8 cellular contexts compared by ENCODE assay signal in the genomic region with DNA sequence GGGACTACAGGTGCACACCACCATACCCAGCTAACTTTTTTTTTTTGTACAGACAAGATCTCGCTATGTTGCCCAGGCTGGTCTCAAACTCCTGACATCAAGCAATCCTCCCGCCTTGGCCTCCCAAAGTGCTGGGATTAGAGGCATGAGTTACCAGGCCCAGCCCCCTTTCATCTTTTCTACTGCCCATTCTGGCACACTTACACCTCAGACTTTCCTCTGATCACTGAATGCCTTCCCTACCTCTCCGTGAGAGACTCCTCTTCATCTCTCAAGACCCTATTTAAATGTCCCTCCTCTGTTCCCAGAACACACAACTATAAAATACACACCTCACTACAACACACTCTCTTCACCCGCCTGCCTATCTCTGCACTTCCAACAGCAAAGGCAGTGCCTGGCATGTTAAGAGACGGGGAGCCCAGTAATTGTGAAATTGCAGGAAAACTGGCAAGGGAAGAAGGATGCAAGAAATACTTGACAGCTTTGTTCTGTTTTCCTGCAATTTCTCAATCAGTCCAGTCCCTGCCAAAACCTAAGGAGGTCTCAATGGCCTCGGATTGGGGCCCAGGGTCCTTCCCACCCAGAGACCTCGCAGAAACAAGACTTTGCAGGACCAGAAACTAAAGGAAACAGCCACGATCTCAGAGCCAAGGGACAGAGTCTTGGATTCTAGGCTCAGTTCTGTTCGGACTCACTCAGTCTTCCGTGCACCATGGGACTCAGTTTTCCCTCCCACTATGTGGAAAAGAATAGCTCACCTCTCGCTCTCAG. TPM values are rescaled to one million over a fixed set of nuclear protein-coding genes. Genes with fewer than 3 reads are reported as not detected.
A peak's percentile ranks its signal among the peaks of the same experiment; 100 is the strongest.
DNase-seq lines count a peak whose midpoint lies in the region; ATAC-seq and TF ChIP-seq lines count a peak whose summit lies in the region.

No MANE protein-coding gene starts in this region.

- H3K27me3 ChIP-seq in CD4-positive, alpha-beta memory T cell (ENCODE audit: insufficient read depth, low read length), result no peaks in the 10 kb centered on the region
- no peaks in the 10 kb centered on the region for H3K27me3 ChIP-seq in endocrine pancreas (ENCODE audit: control insufficient read depth, insufficient read depth, low read length)

- H3K9me2 ChIP-seq in OCI-LY7 (ENCODE audit: insufficient read depth, low read length), result no peaks in the 10 kb centered on the region

- H3K27ac Mint-ChIP-seq in CD4-positive, alpha-beta memory T cell, result peak overlapping the region in 6 of 7 donors; percentile 60 to 92 (median 82)
- H3K27ac Mint-ChIP-seq in osteocyte (ENCODE audit: unreplicated experiment), result peak overlapping the region; percentile 65

- DNase-seq in CD4-positive, alpha-beta memory T cell, result no peak
- no peak for DNase-seq in OCI-LY7 (ENCODE audit: low spot score)
- DNase-seq in osteocyte (ENCODE audit: extremely low spot score, unreplicated experiment), result peak; percentile 57
- DNase-seq in NCI-H69 (lab: John Stamatoyannopoulos, UW), result no peak
- DNase-seq in NCI-H748 (lab: John Stamatoyannopoulos, UW; ENCODE audit: unreplicated experiment), result no peak

- peaks cover 37% of the 10 kb centered on the region for H3K4me1 ChIP-seq in CD4-positive, alpha-beta memory T cell (ENCODE audit: insufficient read depth, low read length)
- peaks cover 24% of the 10 kb centered on the region for H3K4me1 ChIP-seq in OCI-LY7 (ENCODE audit: insufficient read depth, low read length, poor library complexity, severe bottlenecking)
- H3K4me1 ChIP-seq in endocrine pancreas (ENCODE audit: control insufficient read depth, insufficient read depth, low read length), result no peaks in the 10 kb centered on the region

- H3K4me3 ChIP-seq in CD4-positive, alpha-beta memory T cell (ENCODE audit: low read length in 2 of 2), result peak overlapping the region; percentile 42 to 72
- H3K4me3 ChIP-seq in OCI-LY7 (ENCODE audit: low read depth, low read length, poor library complexity, severe bottlenecking) (peak overlapping the region; percentile 90), endocrine pancreas (ENCODE audit: control insufficient read depth, insufficient read depth, low read length) (peak overlapping the region; percentile 58)

- peaks cover 18 to 48% (median 28%) of the 10 kb centered on the region in 4 donors for H3K4me1 Mint-ChIP-seq in CD4-positive, alpha-beta memory T cell
- H3K4me1 Mint-ChIP-seq in osteocyte (ENCODE audit: unreplicated experiment), result peaks cover 26% of the 10 kb centered on the region

- peak overlapping the region; percentile 62 for H3K27ac ChIP-seq in CD4-positive, alpha-beta memory T cell (ENCODE audit: low read depth, low read length)
- H3K27ac ChIP-seq in OCI-LY7 (ENCODE audit: low read depth, low read length, poor library complexity, severe bottlenecking), result no peak overlapping the region

- POLR2A ChIA-PET in CD4-positive, alpha-beta memory T cell (lab: Charles Lee; ENCODE audit: partially characterized antibody), result interaction anchor here (0.6 to 2.8 kb wide), 7 partner anchors 33 to 441 kb away, joined by 3 to 72 read pairs (median 5); a partner anchor contains a TSS
- POLR2A ChIA-PET in OCI-LY7 (lab: Charles Lee), result interaction anchor here (1.1 to 2.3 kb wide), 2 partner anchors 33 to 54 kb away, joined by 3 to 11 read pairs; a partner anchor contains a TSS

- peak overlapping the region; percentile 56; the same call in 1 of the 2 replicates for H2AFZ ChIP-seq in OCI-LY7 (ENCODE audit: low read length)

- no peaks in the 10 kb centered on the region for H3K9me3 ChIP-seq in CD4-positive, alpha-beta memory T cell (ENCODE audit: control insufficient read depth in 1 of 2, low read length in 2 of 2)
- H3K9me3 ChIP-seq in OCI-LY7 (ENCODE audit: low read length) (no peaks in the 10 kb centered on the region), endocrine pancreas (ENCODE audit: control insufficient read depth, low read length) (no peaks in the 10 kb centered on the region)

- no peaks in the 10 kb centered on the region for H4K20me1 ChIP-seq in OCI-LY7 (ENCODE audit: insufficient read depth, low read length)

- no peaks in the 10 kb centered on the region for H3K27me3 Mint-ChIP-seq in CD4-positive, alpha-beta memory T cell
- no peaks in the 10 kb centered on the region for H3K27me3 Mint-ChIP-seq in osteocyte (ENCODE audit: unreplicated experiment)

- intact Hi-C loops in CD4-positive, alpha-beta memory T cell (cut with micrococcal nuclease), result no loop called here
- intact Hi-C loops in OCI-LY7 (cut with micrococcal nuclease; ENCODE audit: unreplicated experiment), result loop anchor here (5.0 kb wide), 1 partner anchor 181 kb away; no protein-coding TSS in a partner anchor

- H3K4me2 ChIP-seq in OCI-LY7 (ENCODE audit: low read length), result peak overlapping the region; percentile 88

- no peaks in the 10 kb centered on the region for H3K9me3 Mint-ChIP-seq in CD4-positive, alpha-beta memory T cell
- no peaks in the 10 kb centered on the region for H3K9me3 Mint-ChIP-seq in osteocyte (ENCODE audit: unreplicated experiment)

- CTCF ChIA-PET in CD4-positive, alpha-beta memory T cell (lab: Charles Lee; ENCODE audit: partially characterized antibody), result interaction anchor here (0.9 to 3.7 kb wide), 11 partner anchors 25 to 440 kb away, joined by 3 to 49 read pairs (median 11); a partner anchor contains a TSS
- CTCF ChIA-PET in OCI-LY7 (lab: Charles Lee; ENCODE audit: unreplicated experiment), result interaction anchor here (0.7 kb wide), 1 partner anchor 33 kb away, joined by 3 read pairs; a partner anchor contains a TSS

- TF ChIP-seq CTCF in OCI-LY7 (conservative IDR thresholded peaks at IDR 0.05; ENCODE audit: low read length) (no peak), osteocyte (IDR thresholded peaks at IDR 0.05) (no peak)

- peak overlapping the region; percentile 65 for H3K9ac ChIP-seq in endocrine pancreas (ENCODE audit: control insufficient read depth, insufficient read depth, low read length)

- H3K79me2 ChIP-seq in OCI-LY7 (ENCODE audit: insufficient read depth, low read depth, low read length), result peaks cover 23% of the 10 kb centered on the region

- TSS peak; percentile 72 for BruUV-seq in OCI-LY7 (replicated peaks; lab: Mats Ljungman, UMichigan)

- peaks cover 29% of the 10 kb centered on the region for H3K36me3 ChIP-seq in CD4-positive, alpha-beta memory T cell (ENCODE audit: insufficient read depth, low read length)
- H3K36me3 ChIP-seq in OCI-LY7 (ENCODE audit: insufficient read depth, low read length) (peaks cover 38% of the 10 kb centered on the region), endocrine pancreas (ENCODE audit: control insufficient read depth, insufficient read depth, low read length) (peaks cover 5% of the 10 kb centered on the region)

- H3K4me3 Mint-ChIP-seq in CD4-positive, alpha-beta memory T cell, result peak overlapping the region; percentile 85 to 96 (median 91)
- peak overlapping the region; percentile 84 for H3K4me3 Mint-ChIP-seq in osteocyte (ENCODE audit: unreplicated experiment)

- ATAC-seq in HG03521 (IDR thresholded peaks at IDR 0.05; ENCODE audit: unreplicated experiment), result no peak
- ATAC-seq in HG03342 (IDR thresholded peaks at IDR 0.05; ENCODE audit: unreplicated experiment), result no peak

- peaks cover 14 to 34% of the 10 kb centered on the region in 2 donors for H3K36me3 Mint-ChIP-seq in CD4-positive, alpha-beta memory T cell
- H3K36me3 Mint-ChIP-seq in osteocyte (ENCODE audit: unreplicated experiment), result peaks cover 18% of the 10 kb centered on the region

RNA-seq across cellular contexts. Expression of a gene that starts 0.9 kb away (rescaled TPM):
- total RNA-seq in CD4-positive, alpha-beta memory T cell, result 10 to 100 TPM; 15.2 to 17.3 TPM
- polyA plus RNA-seq in CD4-positive, alpha-beta memory T cell, result 10 to 100 TPM; 19.3 to 20.7 TPM
- 36.9 and 41.1 TPM in 2 replicates for total RNA-seq in OCI-LY7 (2014; rRNA removed; shearing (Covaris generic))
- 26.5 and 34.4 TPM in 2 replicates for total RNA-seq in OCI-LY7 (2022)
- total RNA-seq in osteocyte, result 20.7 and 22.8 TPM in 2 replicates

RNA-seq across cellular contexts. Expression of a gene that starts 1.3 kb away (rescaled TPM):
- total RNA-seq in CD4-positive, alpha-beta memory T cell, result 10 to 100 TPM in 1 of 2 experiments, 1 to 10 TPM in 1; 8.1 to 10.5 TPM
- 1 to 10 TPM; 2.9 to 5.6 TPM for polyA plus RNA-seq in CD4-positive, alpha-beta memory T cell
- 8.1 and 11.9 TPM in 2 replicates for total RNA-seq in OCI-LY7 (2014; rRNA removed; shearing (Covaris generic))
- total RNA-seq in OCI-LY7 (2022) (11.0 and 12.0 TPM in 2 replicates), osteocyte (12.4 and 13.4 TPM in 2 replicates)

RNA-seq across cellular contexts. Expression of a gene that starts 14.3 kb away (rescaled TPM):
- not detected for total RNA-seq in CD4-positive, alpha-beta memory T cell
- not detected for polyA plus RNA-seq in CD4-positive, alpha-beta memory T cell
- not detected in 2 replicates for total RNA-seq in OCI-LY7 (2014; rRNA removed; shearing (Covaris generic))
- total RNA-seq in OCI-LY7 (2022) (not detected in 2 replicates), osteocyte (not detected in 2 replicates)

RNA-seq across cellular contexts. Expression of a gene that starts 26.4 kb away (rescaled TPM):
- 10 to 100 TPM; 18.7 to 20.5 TPM for total RNA-seq in CD4-positive, alpha-beta memory T cell
- 10 to 100 TPM; 13.0 to 19.4 TPM for polyA plus RNA-seq in CD4-positive, alpha-beta memory T cell
- 1.4 and 2.0 TPM in 2 replicates for total RNA-seq in OCI-LY7 (2014; rRNA removed; shearing (Covaris generic))
- total RNA-seq in OCI-LY7 (2022), result 12.5 and 14.4 TPM in 2 replicates
- 47.5 and 50.8 TPM in 2 replicates for total RNA-seq in osteocyte

RNA-seq across cellular contexts. Expression of a gene that starts 33.0 kb away (rescaled TPM):
- 10 to 100 TPM; 82.1 to 85.6 TPM for total RNA-seq in CD4-positive, alpha-beta memory T cell
- polyA plus RNA-seq in CD4-positive, alpha-beta memory T cell, result 100 to 1,000 TPM in 1 of 2 donors, 10 to 100 TPM in 1; 77.4 to 112 TPM
- 11.3 and 16.1 TPM in 2 replicates for total RNA-seq in OCI-LY7 (2014; rRNA removed; shearing (Covaris generic))
- total RNA-seq in OCI-LY7 (2022), result 40.1 and 41.4 TPM in 2 replicates
- total RNA-seq in osteocyte, result 42.7 and 45.2 TPM in 2 replicates
